Comparison of ENCODE assay signal across 18 cellular contexts in genomic region chr20:50401047-50401586, GRCh38.
DNase-seq lines count a peak whose midpoint lies in the region; ATAC-seq and TF ChIP-seq lines count a peak whose summit lies in the region.
"Had no signal": no experiment of that assay in that cellular context is flagged by ENCODE, and none has a peak within 500 bp of the region (broad histone marks: within the 10 kb centered on the region; RNA-seq: fewer than 3 reads in every experiment).

No MANE protein-coding gene starts in this region.

- H4K8ac ChIP-seq in IMR-90 (ENCODE audit: low read depth in 2 of 2, low read length in 2 of 2): no peak overlapping the region

- H3K27ac Mint-ChIP-seq in progenitor cell of endocrine pancreas: no peak overlapping the region

- no peak overlapping the region for H2BK15ac ChIP-seq in IMR-90 (ENCODE audit: low read depth, low read length)

- H3K56ac ChIP-seq in IMR-90 (ENCODE audit: extremely low read depth, insufficient read depth, low read length): no peak overlapping the region

- dilution Hi-C loops in IMR-90 (cut with HindIII; ENCODE audit: low sequenced_read_pairs, unreplicated experiment): no loop called here

- ATAC-seq in IMR-90 (ENCODE audit: low read depth): no peak

- TF ChIP-seq RAD21 in IMR-90 (IDR thresholded peaks at IDR 0.05; ENCODE audit: low read length) (no peak), liver (IDR thresholded peaks at IDR 0.05) (no peak)

- H3K27me3 Mint-ChIP-seq in progenitor cell of endocrine pancreas: peaks cover 25% of the 10 kb centered on the region

- no peak overlapping the region for H3K18ac ChIP-seq in IMR-90 (ENCODE audit: low read depth, low read length)

- no peak overlapping the region for H2BK20ac ChIP-seq in IMR-90 (ENCODE audit: low read depth, low read length)

- TF ChIP-seq EP300 in stomach (IDR thresholded peaks at IDR 0.05): no peak

- H3K36me3 ChIP-seq in IMR-90 (ENCODE audit: control insufficient read depth, insufficient read depth, low read length) (no peaks in the 10 kb centered on the region), liver (ENCODE audit: control insufficient read depth in 4 of 4, insufficient read depth in 3 of 4, low read depth in 1 of 4, low read length in 3 of 4) (no peaks in the 10 kb centered on the region), stomach (no peaks in the 10 kb centered on the region), colonic mucosa (no peaks in the 10 kb centered on the region)
- H3K36me3 ChIP-seq: MG63 had no signal

- in situ Hi-C loops in IMR-90 (cut with MboI; ENCODE audit: low sequenced_read_pairs): no loop called here

- no peaks in the 10 kb centered on the region for H3K9me3 Mint-ChIP-seq in progenitor cell of endocrine pancreas (ENCODE audit: low read depth)

- H2BK5ac ChIP-seq in IMR-90 (ENCODE audit: low read depth, low read length, poor library complexity, severe bottlenecking): no peak overlapping the region

- no peak overlapping the region for H3K23ac ChIP-seq in IMR-90 (ENCODE audit: low read depth, low read length)

- no peaks in the 10 kb centered on the region for H3K79me1 ChIP-seq in IMR-90 (ENCODE audit: low read depth in 1 of 2, low read length in 2 of 2)

- H2AFZ ChIP-seq in IMR-90 (replicated peaks; ENCODE audit: low read length, poor library complexity): no peak overlapping the region
- H2AFZ ChIP-seq: PC-9 had no signal

- H3K27ac ChIP-seq in IMR-90 (ENCODE audit: insufficient read depth, low read length): no peak overlapping the region
- peak overlapping the region; percentile 95 to 98 for H3K27ac ChIP-seq in coronary artery
- H3K27ac ChIP-seq in liver (ENCODE audit: low read depth in 1 of 2, low read length in 2 of 2): peak overlapping the region; percentile 91 to 94
- H3K27ac ChIP-seq in stomach: peak overlapping the region in 3 of 5 donors; percentile 80 to 88 (median 84)
- H3K27ac ChIP-seq in colonic mucosa: no peak overlapping the region
- H3K27ac ChIP-seq: PC-9 had no signal

- H2AK5ac ChIP-seq in IMR-90 (ENCODE audit: low read depth, low read length): no peak overlapping the region

- H3K4me1 Mint-ChIP-seq in progenitor cell of endocrine pancreas (ENCODE audit: low read depth): peaks cover 14% of the 10 kb centered on the region

- BruUV-seq in IMR-90 (replicated peaks; lab: Mats Ljungman, UMichigan): no TSS peak

- no peak overlapping the region for H4K91ac ChIP-seq in IMR-90 (ENCODE audit: insufficient read depth, low read depth, low read length)

- peaks cover 13% of the 10 kb centered on the region for H3K27me3 ChIP-seq in IMR-90 (ENCODE audit: control insufficient read depth, insufficient read depth, low read length)
- H3K27me3 ChIP-seq in liver (ENCODE audit: control insufficient read depth in 4 of 4, insufficient read depth in 4 of 4, low read length in 3 of 4): no peaks in the 10 kb centered on the region
- H3K27me3 ChIP-seq in stomach: no peaks in the 10 kb centered on the region
- H3K27me3 ChIP-seq in colonic mucosa: no peaks in the 10 kb centered on the region

- no peak for TF ChIP-seq CTCF in IMR-90 (conservative IDR thresholded peaks at IDR 0.05; ENCODE audit: low read depth, low read length)
- TF ChIP-seq CTCF in coronary artery (IDR thresholded peaks at IDR 0.05): no peak
- no peak for TF ChIP-seq CTCF in liver (IDR thresholded peaks at IDR 0.05; ENCODE audit: low read depth, low read length, missing input control)
- no peak for TF ChIP-seq CTCF in stomach (IDR thresholded peaks at IDR 0.05)
- no peak for TF ChIP-seq CTCF in colonic mucosa (IDR thresholded peaks at IDR 0.05)
- no peak for TF ChIP-seq CTCF in progenitor cell of endocrine pancreas (IDR thresholded peaks at IDR 0.05; ENCODE audit: unreplicated experiment)

- no peak overlapping the region; the same call in 1 of the 2 replicates for H2BK120ac ChIP-seq in IMR-90 (ENCODE audit: low read depth, low read length)

- no peaks in the 10 kb centered on the region for H3K36me3 Mint-ChIP-seq in progenitor cell of endocrine pancreas (ENCODE audit: insufficient read depth)

- H4K20me1 ChIP-seq in IMR-90 (ENCODE audit: insufficient read depth, low read length): no peaks in the 10 kb centered on the region

- no CpG with 5 or more reads among the region's 11 CpGs for WGBS in IMR-90 (ENCODE audit: extremely low coverage in 2 of 2, insufficient read length in 1 of 2), 2 experiments
- 77% methylated on average over 11 of the region's 11 CpGs for WGBS in liver
- WGBS in stomach, 5 donors: 90 to 93% (median 91%) methylated on average over 11 of the region's 11 CpGs

- H3K9me1 ChIP-seq in IMR-90 (ENCODE audit: insufficient read depth, low read length): peaks cover 7% of the 10 kb centered on the region; the same call in 1 of the 2 replicates

- H3K4me2 ChIP-seq in IMR-90 (ENCODE audit: low read depth, low read length): no peak overlapping the region

- CTCF ChIA-PET in IMR-90 (lab: Yijun Ruan, JAX): interaction anchor here (0.5 kb wide), 1 partner anchor 22 kb away, joined by 4 read pairs; no protein-coding TSS in a partner anchor

- H3K4me3 Mint-ChIP-seq in progenitor cell of endocrine pancreas (ENCODE audit: low read depth): no peak overlapping the region

- H3K4ac ChIP-seq in IMR-90 (ENCODE audit: low read depth, low read length): peak overlapping the region; percentile 36; the same call in 1 of the 2 replicates

- H2AK9ac ChIP-seq in IMR-90 (replicated peaks; ENCODE audit: low read depth, low read length, poor library complexity): no peak overlapping the region

- H3K4me1 ChIP-seq in IMR-90 (ENCODE audit: control insufficient read depth, insufficient read depth, low read length): peaks cover 24% of the 10 kb centered on the region
- H3K4me1 ChIP-seq in liver (ENCODE audit: control insufficient read depth in 4 of 4, insufficient read depth in 4 of 4, low read length in 3 of 4): peaks cover 25 to 90% (median 62%) of the 10 kb centered on the region in 4 donors
- peaks cover 31 to 75% (median 48%) of the 10 kb centered on the region in 4 donors for H3K4me1 ChIP-seq in stomach
- H3K4me1 ChIP-seq in colonic mucosa: no peaks in the 10 kb centered on the region

- intact Hi-C loops in IMR-90 (cut with micrococcal nuclease) (loop anchor here (5.0 kb wide), 1 partner anchor 61 kb away; no protein-coding TSS in a partner anchor), stomach (cut with DNase I; ENCODE audit: low total_unique reads) (no loop called here), colonic mucosa (cut with DNase I) (no loop called here)

- H3K14ac ChIP-seq in IMR-90 (replicated peaks; ENCODE audit: low read depth, low read length): no peak overlapping the region

- H3K9me3 ChIP-seq in IMR-90 (ENCODE audit: control insufficient read depth, insufficient read depth, low read length) (no peaks in the 10 kb centered on the region), liver (ENCODE audit: control insufficient read depth in 4 of 4, low read length in 3 of 4) (no peaks in the 10 kb centered on the region), stomach (no peaks in the 10 kb centered on the region), colonic mucosa (no peaks in the 10 kb centered on the region)
- H3K9me3 ChIP-seq: MG63 had no signal

- H4K5ac ChIP-seq in IMR-90 (ENCODE audit: low read depth, low read length): no peak overlapping the region

- POLR2A ChIA-PET in IMR-90 (lab: Charles Lee; ENCODE audit: unreplicated experiment): no interaction called here

- H3K9ac ChIP-seq in IMR-90 (ENCODE audit: low read depth, low read length): no peak overlapping the region
- H3K9ac ChIP-seq in liver (ENCODE audit: low read depth in 1 of 2, low read length in 2 of 2): peak overlapping the region in 1 of 2 donors; percentile 76
- peak overlapping the region in 1 of 2 donors; percentile 17 for H3K9ac ChIP-seq in colonic mucosa (ENCODE audit: low read depth in 2 of 2, low read length in 2 of 2)

- no peak overlapping the region for H3K4me3 ChIP-seq in IMR-90 (ENCODE audit: insufficient read depth, low read depth, low read length)
- no peak overlapping the region for H3K4me3 ChIP-seq in coronary artery
- peak overlapping the region in 1 of 3 donors; percentile 14 for H3K4me3 ChIP-seq in liver (ENCODE audit: low read depth in 1 of 3, low read length in 3 of 3)
- H3K4me3 ChIP-seq in stomach: no peak overlapping the region
- no peak overlapping the region for H3K4me3 ChIP-seq in colonic mucosa
- H3K4me3 ChIP-seq: MG63, PC-9 had no signal

- DNase-seq in IMR-90: no peak
- no peak for DNase-seq in coronary artery (ENCODE audit: low spot score)
- no peak for DNase-seq in stomach
- no peak for DNase-seq in colonic mucosa
- DNase-seq in progenitor cell of endocrine pancreas (ENCODE audit: low spot score, unreplicated experiment): no peak
- no peak for DNase-seq in T-helper 2 cell
- DNase-seq: DMS 273 treated with DMSO at 0.1 percent for 48 hours, GOT3, Karpas-422, MG63, NCI-H1092, NCI-H146, NCI-H2081, NCI-H510A, NCI-H82, PC-9, SHP77 had no signal

- TF ChIP-seq POLR2A in IMR-90 (IDR thresholded peaks at IDR 0.05; ENCODE audit: low read depth, low read length) (no peak), stomach (IDR thresholded peaks at IDR 0.05) (no peak)

TF ChIP-seq in IMR-90, 13 proteins besides CTCF, POLR2A, EP300 and RAD21 (continues in another document):
- TF ChIP-seq, protein P1, sequence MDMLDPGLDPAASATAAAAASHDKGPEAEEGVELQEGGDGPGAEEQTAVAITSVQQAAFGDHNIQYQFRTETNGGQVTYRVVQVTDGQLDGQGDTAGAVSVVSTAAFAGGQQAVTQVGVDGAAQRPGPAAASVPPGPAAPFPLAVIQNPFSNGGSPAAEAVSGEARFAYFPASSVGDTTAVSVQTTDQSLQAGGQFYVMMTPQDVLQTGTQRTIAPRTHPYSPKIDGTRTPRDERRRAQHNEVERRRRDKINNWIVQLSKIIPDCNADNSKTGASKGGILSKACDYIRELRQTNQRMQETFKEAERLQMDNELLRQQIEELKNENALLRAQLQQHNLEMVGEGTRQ (IDR thresholded peaks at IDR 0.05; ENCODE audit: low read depth, low read length): no peak
- no peak for TF ChIP-seq MAFK (IDR thresholded peaks at IDR 0.05; ENCODE audit: low read depth, low read length)
- TF ChIP-seq CEBPB (IDR thresholded peaks at IDR 0.05; ENCODE audit: low read depth, low read length): no peak
- TF ChIP-seq MXI1 (IDR thresholded peaks at IDR 0.05; ENCODE audit: borderline replicate concordance, low read depth, low read length): no peak

Comparison
In these comparisons a context has a peak if more than half of its experiments do, and no peak if none do; other contexts are left out.
1. H3K27ac ChIP-seq: peak in coronary artery (2 of 2), liver (2 of 2) and stomach (3 of 5); none in IMR-90 (single experiment) and colonic mucosa (single experiment).